In genomic region chr4:42478509-42478908, GRCh38 we compare ENCODE assay signal across 26 cellular contexts.
DNase-seq lines count a peak whose midpoint lies in the region; ATAC-seq and TF ChIP-seq lines count a peak whose summit lies in the region.
"Had no signal": no experiment of that assay in that cellular context is flagged by ENCODE, and none has a peak within 500 bp of the region (broad histone marks: within the 10 kb centered on the region; RNA-seq: fewer than 3 reads in every experiment).

No MANE protein-coding gene starts in this region.

- no peak overlapping the region for H3K4me3 Mint-ChIP-seq in activated CD4-positive, alpha-beta memory T cell treated with anti-CD3 and anti-CD28 coated beads, Interleukin-2, amount 10 ng/mL, durations not matched to agents 7 days and 5 days
- H3K4me3 Mint-ChIP-seq: activated naive CD4-positive, alpha-beta T cell treated with anti-CD3 and anti-CD28 coated beads for 36 hours; effector memory CD8-positive, alpha-beta T cell; immature natural killer cell had no signal

- no peak overlapping the region for H3K27ac Mint-ChIP-seq in activated CD4-positive, alpha-beta memory T cell treated with anti-CD3 and anti-CD28 coated beads, Interleukin-2, amount 10 ng/mL, durations not matched to agents 7 days and 5 days
- H3K27ac Mint-ChIP-seq: activated naive CD4-positive, alpha-beta T cell treated with anti-CD3 and anti-CD28 coated beads for 36 hours had no signal

- no peaks in the 10 kb centered on the region for H3K9me3 Mint-ChIP-seq in activated CD4-positive, alpha-beta memory T cell treated with anti-CD3 and anti-CD28 coated beads, Interleukin-2, amount 10 ng/mL, durations not matched to agents 7 days and 5 days
- H3K9me3 Mint-ChIP-seq: activated naive CD4-positive, alpha-beta T cell treated with anti-CD3 and anti-CD28 coated beads for 36 hours; effector memory CD8-positive, alpha-beta T cell had no signal

- H3K27me3 Mint-ChIP-seq in activated CD4-positive, alpha-beta memory T cell treated with anti-CD3 and anti-CD28 coated beads, Interleukin-2, amount 10 ng/mL, durations not matched to agents 7 days and 5 days: no peaks in the 10 kb centered on the region
- H3K27me3 Mint-ChIP-seq: effector memory CD8-positive, alpha-beta T cell had no signal

- CTCF ChIA-PET in activated CD4-positive, alpha-beta memory T cell treated with anti-CD3 and anti-CD28 coated beads, Interleukin-2, amount 10 ng/mL, durations not matched to agents 7 days and 5 days (lab: Charles Lee): interaction anchor here (1.3 kb wide), 1 partner anchor 20 kb away, joined by 3 read pairs; no protein-coding TSS in a partner anchor

- no peaks in the 10 kb centered on the region for H3K36me3 Mint-ChIP-seq in activated CD4-positive, alpha-beta memory T cell treated with anti-CD3 and anti-CD28 coated beads, Interleukin-2, amount 10 ng/mL, durations not matched to agents 7 days and 5 days (ENCODE audit: low read depth)

- DNase-seq in GM13976 (ENCODE audit: low spot score) (peak; percentile 23), KBM-7 (no peak), ecto neural progenitor cell (ENCODE audit: low spot score) (no peak), HCEC 1CT (no peak)
- no peak for DNase-seq in activated CD4-positive, alpha-beta memory T cell treated with anti-CD3 and anti-CD28 coated beads, Interleukin-2, amount 10 ng/mL, durations not matched to agents 7 days and 5 days
- DNase-seq: activated CD4-positive, alpha-beta T cell treated with anti-CD3 and anti-CD28 coated beads for 4 hours; activated naive CD4-positive, alpha-beta T cell treated with anti-CD3 and anti-CD28 coated beads for 36 hours; amygdala; BE2C; effector memory CD8-positive, alpha-beta T cell; immature natural killer cell; Karpas-422; mesenchymal stem cell; NCI-H1694; NCI-H2171; NCI-H510A treated with DMSO at 0.1 percent for 48 hours; NK-92 treated with Interleukin-12 subunit alpha and Interleukin-12 subunit beta, amount 100 ng/mL, for 24 hours; right lobe of liver; SJCRH30; stimulated activated CD4-positive, alpha-beta T cell treated with anti-CD3 and anti-CD28 coated beads, Interleukin-12 subunit alpha, Interleukin-12 subunit beta, amount 100 ng/mL, for 4 hours; stimulated activated CD4-positive, alpha-beta T cell treated with anti-CD3 and anti-CD28 coated beads, Interleukin-4, amount 100 ng/mL, for 4 hours; stimulated activated naive CD4-positive, alpha-beta T cell treated with Interleukin-2 at 50 U/mL for 16 hours had no signal

- ATAC-seq in GM19351 (IDR thresholded peaks at IDR 0.05; ENCODE audit: unreplicated experiment) (peak; percentile 83), HG02623 (IDR thresholded peaks at IDR 0.05; ENCODE audit: unreplicated experiment) (peak; percentile 63), HG03378 (IDR thresholded peaks at IDR 0.05; ENCODE audit: unreplicated experiment) (peak; percentile 79)
- ATAC-seq: effector memory CD8-positive, alpha-beta T cell; Panc1; right lobe of liver had no signal

- H3K4me1 Mint-ChIP-seq in activated CD4-positive, alpha-beta memory T cell treated with anti-CD3 and anti-CD28 coated beads, Interleukin-2, amount 10 ng/mL, durations not matched to agents 7 days and 5 days: no peaks in the 10 kb centered on the region

- in situ Hi-C loops in GM13976 (cut with MboI; ENCODE audit: low sequenced_read_pairs, unreplicated experiment): no loop called here
- in situ Hi-C loops in KBM-7 (cut with MboI; ENCODE audit: low pct_unique_long_range_greater_than_20kb, low sequenced_read_pairs): no loop called here

- no peak for TF ChIP-seq CTCF in GM13976 (IDR thresholded peaks at IDR 0.05; ENCODE audit: borderline replicate concordance, control extremely low read depth, extremely low read depth, insufficient read depth, missing control alignments)

- POLR2A ChIA-PET in activated CD4-positive, alpha-beta memory T cell treated with anti-CD3 and anti-CD28 coated beads, Interleukin-2, amount 10 ng/mL, durations not matched to agents 7 days and 5 days (lab: Charles Lee): no interaction called here
